ENCODE assay signal across 10 cellular contexts in the genomic region with DNA sequence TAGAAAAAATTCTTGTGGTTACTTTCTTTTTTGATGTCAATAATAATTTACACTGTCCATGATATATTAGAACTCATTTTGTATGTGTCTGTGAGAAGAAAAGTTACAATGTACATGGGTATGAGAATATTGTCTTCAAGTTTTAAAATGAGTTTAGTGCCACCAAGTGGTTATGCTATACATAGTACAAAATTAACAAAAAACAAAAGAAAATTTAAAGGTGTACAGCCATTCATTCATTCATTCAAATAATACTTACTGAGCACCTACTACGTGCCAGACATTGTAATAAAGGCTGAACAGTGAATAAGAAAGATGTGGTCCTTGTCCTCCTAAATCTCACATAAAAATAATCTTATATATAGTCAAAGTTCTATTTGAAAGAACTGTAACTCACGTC. TPM values are rescaled to one million over a fixed set of nuclear protein-coding genes. Genes with fewer than 3 reads are reported as not detected.
DNase-seq lines count a peak whose midpoint lies in the region; ATAC-seq, FAIRE-seq and TF ChIP-seq lines count a peak whose summit lies in the region.
"Had no signal": no experiment of that assay in that cellular context is flagged by ENCODE, and none has a peak within 500 bp of the region (broad histone marks: within the 10 kb centered on the region; RNA-seq: fewer than 3 reads in every experiment).

No MANE protein-coding gene starts in this region.

- CTCF ChIA-PET in activated CD4-positive, alpha-beta memory T cell treated with anti-CD3 and anti-CD28 coated beads for 36 hours (lab: Charles Lee) = no interaction called here

- no peak overlapping the region for H3K27ac Mint-ChIP-seq in activated CD4-positive, alpha-beta memory T cell treated with anti-CD3 and anti-CD28 coated beads for 36 hours
- H3K27ac Mint-ChIP-seq in nephron progenitor cell = no peak overlapping the region
- H3K27ac Mint-ChIP-seq: IgD-negative memory B cell had no signal

- WGBS in GM23248 (ENCODE audit: low coverage in 1 of 2, low lambda C conversion rate in 2 of 2, missing lambda C conversion rate in 2 of 2), 2 experiments = 80 to 84% methylated on average over 2 of the region's 2 CpGs
- 92 to 99% (median 98%) methylated on average over 2 of the region's 2 CpGs for WGBS in psoas muscle, 3 donors

- no peak for ATAC-seq in psoas muscle

- H3K27ac ChIP-seq in GM23248 (no peak overlapping the region), psoas muscle (no peak overlapping the region)

- H3K4me3 Mint-ChIP-seq in activated CD4-positive, alpha-beta memory T cell treated with anti-CD3 and anti-CD28 coated beads for 36 hours = no peak overlapping the region
- no peak overlapping the region for H3K4me3 Mint-ChIP-seq in nephron progenitor cell
- H3K4me3 Mint-ChIP-seq: IgD-negative memory B cell had no signal

- no peak overlapping the region for H3K9ac ChIP-seq in GM23248

- intact Hi-C loops in psoas muscle (cut with DNase I) = no loop called here
- intact Hi-C loops in activated CD4-positive, alpha-beta memory T cell treated with anti-CD3 and anti-CD28 coated beads for 36 hours (cut with micrococcal nuclease) = no loop called here

- no peaks in the 10 kb centered on the region for H3K9me3 Mint-ChIP-seq in activated CD4-positive, alpha-beta memory T cell treated with anti-CD3 and anti-CD28 coated beads for 36 hours
- peaks cover 20% of the 10 kb centered on the region for H3K9me3 Mint-ChIP-seq in nephron progenitor cell
- H3K9me3 Mint-ChIP-seq: IgD-negative memory B cell had no signal

- H3K79me2 ChIP-seq in GM23248 (ENCODE audit: insufficient read depth) = peaks cover 56% of the 10 kb centered on the region

- no peaks in the 10 kb centered on the region for H3K27me3 ChIP-seq in BE2C
- no peaks in the 10 kb centered on the region for H3K27me3 ChIP-seq in GM23248 (replicated peaks; ENCODE audit: insufficient read depth)
- H3K27me3 ChIP-seq in psoas muscle (ENCODE audit: insufficient read depth in 3 of 3, low read length in 2 of 3) = no peaks in the 10 kb centered on the region

- H3K9me3 ChIP-seq in BE2C (no peaks in the 10 kb centered on the region), GM23248 (ENCODE audit: low read depth) (no peaks in the 10 kb centered on the region), psoas muscle (no peaks in the 10 kb centered on the region)

- no peaks in the 10 kb centered on the region for H4K20me1 ChIP-seq in GM23248 (ENCODE audit: insufficient read depth)

- H3K4me1 ChIP-seq in BE2C (no peaks in the 10 kb centered on the region), GM23248 (ENCODE audit: insufficient read depth) (no peaks in the 10 kb centered on the region), psoas muscle (no peaks in the 10 kb centered on the region)

- peak; percentile 23; the same call in 1 of the 2 replicates for TF ChIP-seq CTCF in BE2C (IDR thresholded peaks at IDR 0.05; ENCODE audit: low read depth, low read length)
- TF ChIP-seq CTCF in psoas muscle (IDR thresholded peaks at IDR 0.05) = no peak
- TF ChIP-seq CTCF in nephron progenitor cell (IDR thresholded peaks at IDR 0.05) = no peak

- peaks cover 13% of the 10 kb centered on the region for H3K4me1 Mint-ChIP-seq in activated CD4-positive, alpha-beta memory T cell treated with anti-CD3 and anti-CD28 coated beads for 36 hours (ENCODE audit: low read depth)
- H3K4me1 Mint-ChIP-seq in nephron progenitor cell = no peaks in the 10 kb centered on the region

- no peaks in the 10 kb centered on the region for H3F3A ChIP-seq in GM23248 (ENCODE audit: insufficient read depth)

- FAIRE-seq in frontal cortex (lab: Jason Lieb, UNC) = peak; percentile 63
- FAIRE-seq: keratinocyte had no signal

- H3K4me2 ChIP-seq in GM23248 (ENCODE audit: unreplicated experiment) = no peak overlapping the region

- H3K36me3 ChIP-seq in BE2C (peaks cover 24% of the 10 kb centered on the region), GM23248 (ENCODE audit: low read depth) (0 out of 2 replicates have a peak, but pooled peaks cover 8% of the 10 kb centered on the region), psoas muscle (ENCODE audit: insufficient read depth in 1 of 2, low read depth in 1 of 2) (peaks cover 0 to 24% of the 10 kb centered on the region in 2 donors)

- H3K9me2 ChIP-seq in GM23248 (ENCODE audit: insufficient read depth) = no peaks in the 10 kb centered on the region

- DNase-seq in BE2C (no peak), GM23248 (peak; percentile 49), RKO (ENCODE audit: low spot score) (peak; percentile 64), frontal cortex (ENCODE audit: low spot score in 2 of 2) (no peak), psoas muscle (no peak), SHP77 (lab: John Stamatoyannopoulos, UW) (no peak), nephron progenitor cell (no peak)
- DNase-seq in activated CD4-positive, alpha-beta memory T cell treated with anti-CD3 and anti-CD28 coated beads for 36 hours = no peak

- no peak overlapping the region for H3K4me3 ChIP-seq in BE2C (ENCODE audit: low read depth, low read length)
- H3K4me3 ChIP-seq in GM23248 = no peak overlapping the region
- H3K4me3 ChIP-seq in psoas muscle = no peak overlapping the region

- H3K36me3 Mint-ChIP-seq in activated CD4-positive, alpha-beta memory T cell treated with anti-CD3 and anti-CD28 coated beads for 36 hours = peaks cover 10% of the 10 kb centered on the region
- peaks cover 44% of the 10 kb centered on the region for H3K36me3 Mint-ChIP-seq in nephron progenitor cell (ENCODE audit: low read depth)

- no peak overlapping the region for H2AFZ ChIP-seq in GM23248

- in situ Hi-C loops in GM23248 (cut with MboI) = loop anchor here (10.0 kb wide), 1 partner anchor 557 kb away; no protein-coding TSS in a partner anchor

- H3K27me3 Mint-ChIP-seq in activated CD4-positive, alpha-beta memory T cell treated with anti-CD3 and anti-CD28 coated beads for 36 hours = no peaks in the 10 kb centered on the region
- H3K27me3 Mint-ChIP-seq in nephron progenitor cell (ENCODE audit: low read depth, poor library complexity) = no peaks in the 10 kb centered on the region
- H3K27me3 Mint-ChIP-seq: IgD-negative memory B cell had no signal

- POLR2A ChIA-PET in activated CD4-positive, alpha-beta memory T cell treated with anti-CD3 and anti-CD28 coated beads for 36 hours (lab: Charles Lee) = no interaction called here

RNA-seq across cellular contexts. Expression of a gene that starts 27.7 kb away (rescaled TPM):
- 65.3 TPM for polyA plus RNA-seq in BE2C (2012; ENCODE audit: insufficient read depth, insufficient read length, low read depth)
- total RNA-seq in GM23248 (2014; rRNA removed; shearing (Covaris generic)) = 17.5 and 22.5 TPM in 2 replicates
- polyA plus RNA-seq in GM23248 (2016; fragmentation: Nextera tagmentation; extraction: Ambion mirVana) (49.1 and 50.8 TPM in 2 replicates), psoas muscle (10 to 100 TPM; 18.6 to 44.2 (median 25.1) TPM)
- total RNA-seq in frontal cortex (41.6 TPM), psoas muscle (10 to 100 TPM; 28.3 to 43.3 (median 34.1) TPM)
- 10 to 100 TPM; 72.1 to 77.5 TPM for total RNA-seq in activated CD4-positive, alpha-beta memory T cell treated with anti-CD3 and anti-CD28 coated beads for 36 hours

RNA-seq across cellular contexts. Expression of a gene that starts 28.0 kb away (rescaled TPM):
- 31.3 TPM for polyA plus RNA-seq in BE2C (2012; ENCODE audit: insufficient read depth, insufficient read length, low read depth)
- total RNA-seq in GM23248 (2014; rRNA removed; shearing (Covaris generic)) = 68.6 and 71.3 TPM in 2 replicates
- 104 TPM in 2 replicates for polyA plus RNA-seq in GM23248 (2016; fragmentation: Nextera tagmentation; extraction: Ambion mirVana)
- 349 TPM for total RNA-seq in frontal cortex
- total RNA-seq in psoas muscle = 10 to 100 TPM; 35.1 to 44.3 (median 39.7) TPM
- polyA plus RNA-seq in psoas muscle = 10 to 100 TPM in 1 of 3 donors, 1 to 10 TPM in 2; 6.6 to 29.7 (median 6.8) TPM
- 10 to 100 TPM; 56.5 to 65.8 TPM for total RNA-seq in activated CD4-positive, alpha-beta memory T cell treated with anti-CD3 and anti-CD28 coated beads for 36 hours

Comparison
In these comparisons a context has a peak if more than half of its experiments do, and no peak if none do; other contexts are left out.
1. DNase-seq: peak in GM23248 (single experiment) and RKO (single experiment); none in BE2C (single experiment), frontal cortex (0 of 2), psoas muscle (0 of 2), activated CD4-positive, alpha-beta memory T cell treated with anti-CD3 and anti-CD28 coated beads for 36 hours (single experiment), SHP77 (0 of 2) and nephron progenitor cell (single experiment).